In the genomic region with DNA sequence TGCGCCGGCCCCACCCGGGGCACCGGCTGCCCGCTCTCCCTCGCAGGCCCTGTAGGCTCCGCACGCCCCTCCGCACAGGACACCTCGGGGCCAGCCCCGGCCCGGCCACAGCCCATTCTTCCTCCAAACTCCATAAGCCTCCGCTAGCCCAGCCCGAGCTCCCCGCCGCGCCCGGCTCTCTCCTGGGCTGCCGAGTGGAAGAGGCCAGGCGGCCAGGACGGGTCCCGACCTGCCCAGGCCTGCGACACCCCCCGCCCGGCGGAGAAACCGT, we compare ENCODE assay signal across 8 cellular contexts. TPM values are rescaled to one million over a fixed set of nuclear protein-coding genes. Genes with fewer than 3 reads are reported as not detected.
DNase-seq lines count a peak whose midpoint lies in the region; ATAC-seq, FAIRE-seq and TF ChIP-seq lines count a peak whose summit lies in the region.

No MANE protein-coding gene starts in this region.

- H4K20me1 ChIP-seq in neural cell (ENCODE audit: insufficient read depth): no peaks in the 10 kb centered on the region

- TF ChIP-seq EP300 in Ishikawa (IDR thresholded peaks at IDR 0.05; ENCODE audit: borderline replicate concordance): no peak
- no peak for TF ChIP-seq EP300 in neural cell (conservative IDR thresholded peaks at IDR 0.05; ENCODE audit: poor library complexity, severe bottlenecking)

- H3K79me2 ChIP-seq in neural cell (replicated peaks; ENCODE audit: insufficient read depth, low read length): peaks cover 58% of the 10 kb centered on the region

- no peaks in the 10 kb centered on the region for H3K9me2 ChIP-seq in neural cell (ENCODE audit: insufficient read depth, low read length)

- FAIRE-seq in GM12891 (lab: Jason Lieb, UNC): no peak

- CTCF ChIA-PET in activated CD4-positive, alpha-beta memory T cell treated with anti-CD3 and anti-CD28 coated beads, Interleukin-2, amount 10 ng/mL, durations not matched to agents 7 days and 5 days (lab: Charles Lee): no interaction called here

- H3K27me3 Mint-ChIP-seq in activated CD4-positive, alpha-beta memory T cell treated with anti-CD3 and anti-CD28 coated beads, Interleukin-2, amount 10 ng/mL, durations not matched to agents 7 days and 5 days: no peaks in the 10 kb centered on the region

- no peaks in the 10 kb centered on the region for H3K9me3 Mint-ChIP-seq in activated CD4-positive, alpha-beta memory T cell treated with anti-CD3 and anti-CD28 coated beads, Interleukin-2, amount 10 ng/mL, durations not matched to agents 7 days and 5 days

- TF ChIP-seq CTCF in neural cell (IDR thresholded peaks at IDR 0.05; ENCODE audit: poor library complexity, severe bottlenecking): no peak

- peak overlapping the region; percentile 91 for H3K9ac ChIP-seq in neural cell (ENCODE audit: low read length)

- H3K27ac Mint-ChIP-seq in activated CD4-positive, alpha-beta memory T cell treated with anti-CD3 and anti-CD28 coated beads, Interleukin-2, amount 10 ng/mL, durations not matched to agents 7 days and 5 days: peak overlapping the region; percentile 71

- no peaks in the 10 kb centered on the region for H3K27me3 ChIP-seq in neural cell (ENCODE audit: insufficient read depth, low read depth, low read length)

- H3K36me3 ChIP-seq in neural cell (ENCODE audit: insufficient read depth, low read length): no peaks in the 10 kb centered on the region

- no peak for TF ChIP-seq RAD21 in Ishikawa (IDR thresholded peaks at IDR 0.05; ENCODE audit: low read depth)
- TF ChIP-seq RAD21 in neural cell (conservative IDR thresholded peaks at IDR 0.05): no peak

- H3K4me2 ChIP-seq in neural cell (ENCODE audit: low read length): no peak overlapping the region

- POLR2A ChIA-PET in activated CD4-positive, alpha-beta memory T cell treated with anti-CD3 and anti-CD28 coated beads, Interleukin-2, amount 10 ng/mL, durations not matched to agents 7 days and 5 days (lab: Charles Lee): interaction anchor here (0.7 to 4.3 kb wide), 15 partner anchors 9 to 321 kb away, joined by 3 to 36 read pairs (median 5); a partner anchor contains a TSS

- H3K9me3 ChIP-seq in neural cell (ENCODE audit: low read length): no peaks in the 10 kb centered on the region

- H3K4me3 Mint-ChIP-seq in activated CD4-positive, alpha-beta memory T cell treated with anti-CD3 and anti-CD28 coated beads, Interleukin-2, amount 10 ng/mL, durations not matched to agents 7 days and 5 days: peak overlapping the region; percentile 97

- peaks cover 10% of the 10 kb centered on the region for H3K36me3 Mint-ChIP-seq in activated CD4-positive, alpha-beta memory T cell treated with anti-CD3 and anti-CD28 coated beads, Interleukin-2, amount 10 ng/mL, durations not matched to agents 7 days and 5 days (ENCODE audit: low read depth)

- peak overlapping the region; percentile 90 for H3K27ac ChIP-seq in neural cell (ENCODE audit: low read length)

- peak overlapping the region; percentile 68 for H2AFZ ChIP-seq in neural cell (ENCODE audit: low read depth, low read length)

- DNase-seq in GM12891 (ENCODE audit: insufficient read length, low spot score) (peak; percentile 29), fibroblast of gingiva (ENCODE audit: low read depth) (peak; percentile 14), germinal center (ENCODE audit: low spot score) (no peak), DMS153 (lab: John Stamatoyannopoulos, UW) (no peak)
- peak; percentile 38 for DNase-seq in activated CD4-positive, alpha-beta memory T cell treated with anti-CD3 and anti-CD28 coated beads, Interleukin-2, amount 10 ng/mL, durations not matched to agents 7 days and 5 days

- H3F3A ChIP-seq in neural cell (ENCODE audit: insufficient read depth, low read length, poor library complexity, severe bottlenecking): peaks cover 5% of the 10 kb centered on the region

- peak overlapping the region; percentile 95 for H3K4me3 ChIP-seq in neural cell (ENCODE audit: low read length)

- no peak for TF ChIP-seq POLR2A in GM12891 (IDR thresholded peaks at IDR 0.05; ENCODE audit: low read depth, low read length)

- peak; percentile 30 for ATAC-seq in GM21825 (IDR thresholded peaks at IDR 0.05; ENCODE audit: unreplicated experiment)

- peaks cover 49% of the 10 kb centered on the region for H3K4me1 Mint-ChIP-seq in activated CD4-positive, alpha-beta memory T cell treated with anti-CD3 and anti-CD28 coated beads, Interleukin-2, amount 10 ng/mL, durations not matched to agents 7 days and 5 days

TF ChIP-seq in GM12891, 5 proteins besides CTCF, POLR2A, EP300 and RAD21:
- TF ChIP-seq SPI1 (IDR thresholded peaks at IDR 0.05; ENCODE audit: low read depth, low read length) (no peak), POLR2AphosphoS5 (IDR thresholded peaks at IDR 0.05; ENCODE audit: low read depth, low read length) (no peak), PAX5 (IDR thresholded peaks at IDR 0.05; ENCODE audit: insufficient read depth, low read length, severe bottlenecking) (no peak), POU2F2 (IDR thresholded peaks at IDR 0.05; ENCODE audit: low read depth, low read length) (no peak), TAF1 (IDR thresholded peaks at IDR 0.05; ENCODE audit: low read depth, low read length) (no peak)

TF ChIP-seq in Ishikawa, 13 proteins besides CTCF, POLR2A, EP300 and RAD21 (continues in another document):
- peak; percentile 9; the same call in 1 of the 2 replicates for TF ChIP-seq TCF12 (IDR thresholded peaks at IDR 0.05; ENCODE audit: low read depth)
- TF ChIP-seq, protein P1, sequence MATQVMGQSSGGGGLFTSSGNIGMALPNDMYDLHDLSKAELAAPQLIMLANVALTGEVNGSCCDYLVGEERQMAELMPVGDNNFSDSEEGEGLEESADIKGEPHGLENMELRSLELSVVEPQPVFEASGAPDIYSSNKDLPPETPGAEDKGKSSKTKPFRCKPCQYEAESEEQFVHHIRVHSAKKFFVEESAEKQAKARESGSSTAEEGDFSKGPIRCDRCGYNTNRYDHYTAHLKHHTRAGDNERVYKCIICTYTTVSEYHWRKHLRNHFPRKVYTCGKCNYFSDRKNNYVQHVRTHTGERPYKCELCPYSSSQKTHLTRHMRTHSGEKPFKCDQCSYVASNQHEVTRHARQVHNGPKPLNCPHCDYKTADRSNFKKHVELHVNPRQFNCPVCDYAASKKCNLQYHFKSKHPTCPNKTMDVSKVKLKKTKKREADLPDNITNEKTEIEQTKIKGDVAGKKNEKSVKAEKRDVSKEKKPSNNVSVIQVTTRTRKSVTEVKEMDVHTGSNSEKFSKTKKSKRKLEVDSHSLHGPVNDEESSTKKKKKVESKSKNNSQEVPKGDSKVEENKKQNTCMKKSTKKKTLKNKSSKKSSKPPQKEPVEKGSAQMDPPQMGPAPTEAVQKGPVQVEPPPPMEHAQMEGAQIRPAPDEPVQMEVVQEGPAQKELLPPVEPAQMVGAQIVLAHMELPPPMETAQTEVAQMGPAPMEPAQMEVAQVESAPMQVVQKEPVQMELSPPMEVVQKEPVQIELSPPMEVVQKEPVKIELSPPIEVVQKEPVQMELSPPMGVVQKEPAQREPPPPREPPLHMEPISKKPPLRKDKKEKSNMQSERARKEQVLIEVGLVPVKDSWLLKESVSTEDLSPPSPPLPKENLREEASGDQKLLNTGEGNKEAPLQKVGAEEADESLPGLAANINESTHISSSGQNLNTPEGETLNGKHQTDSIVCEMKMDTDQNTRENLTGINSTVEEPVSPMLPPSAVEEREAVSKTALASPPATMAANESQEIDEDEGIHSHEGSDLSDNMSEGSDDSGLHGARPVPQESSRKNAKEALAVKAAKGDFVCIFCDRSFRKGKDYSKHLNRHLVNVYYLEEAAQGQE (IDR thresholded peaks at IDR 0.05; ENCODE audit: low read depth): no peak

TF ChIP-seq in neural cell, 6 proteins besides CTCF, POLR2A, EP300 and RAD21:
- no peak for TF ChIP-seq EZH2 (IDR thresholded peaks at IDR 0.05; ENCODE audit: borderline replicate concordance, insufficient read depth, low read length, poor library complexity, severe bottlenecking)
- no peak for TF ChIP-seq SMC3 (conservative IDR thresholded peaks at IDR 0.05; ENCODE audit: poor library complexity)
- TF ChIP-seq MXI1 (conservative IDR thresholded peaks at IDR 0.05; ENCODE audit: poor library complexity, severe bottlenecking): peak; percentile 19

RNA-seq across cellular contexts. Expression of a gene that starts 0.4 kb away (rescaled TPM):
- polyA plus RNA-seq in GM12891 (2012; ENCODE audit: low read depth, missing spikeins): 31.6 TPM
- total RNA-seq in activated CD4-positive, alpha-beta memory T cell treated with anti-CD3 and anti-CD28 coated beads, Interleukin-2, amount 10 ng/mL, durations not matched to agents 7 days and 5 days: 100 to 1,000 TPM; 136 to 141 TPM
- polyA plus RNA-seq in neural cell: 26.9 and 27.9 TPM in 2 replicates
- 129 and 249 TPM in 2 replicates for polyA minus RNA-seq in neural cell

RNA-seq across cellular contexts. Expression of a gene that starts 2.1 kb away (rescaled TPM):
- 29.0 TPM for polyA plus RNA-seq in GM12891 (2012; ENCODE audit: low read depth, missing spikeins)
- 10 to 100 TPM; 30.5 to 35.2 TPM for total RNA-seq in activated CD4-positive, alpha-beta memory T cell treated with anti-CD3 and anti-CD28 coated beads, Interleukin-2, amount 10 ng/mL, durations not matched to agents 7 days and 5 days
- polyA plus RNA-seq in neural cell: 72.9 and 75.5 TPM in 2 replicates
- polyA minus RNA-seq in neural cell: 48.2 and 54.1 TPM in 2 replicates

Comparison
In these comparisons a context has a peak if more than half of its experiments do, and no peak if none do; other contexts are left out.
1. DNase-seq: peak in GM12891 (single experiment), activated CD4-positive, alpha-beta memory T cell treated with anti-CD3 and anti-CD28 coated beads, Interleukin-2, amount 10 ng/mL, durations not matched to agents 7 days and 5 days (single experiment) and fibroblast of gingiva (single experiment); none in germinal center (single experiment) and DMS153 (single experiment).